Comparison of ENCODE assay signal across 16 cellular contexts in the genomic region with DNA sequence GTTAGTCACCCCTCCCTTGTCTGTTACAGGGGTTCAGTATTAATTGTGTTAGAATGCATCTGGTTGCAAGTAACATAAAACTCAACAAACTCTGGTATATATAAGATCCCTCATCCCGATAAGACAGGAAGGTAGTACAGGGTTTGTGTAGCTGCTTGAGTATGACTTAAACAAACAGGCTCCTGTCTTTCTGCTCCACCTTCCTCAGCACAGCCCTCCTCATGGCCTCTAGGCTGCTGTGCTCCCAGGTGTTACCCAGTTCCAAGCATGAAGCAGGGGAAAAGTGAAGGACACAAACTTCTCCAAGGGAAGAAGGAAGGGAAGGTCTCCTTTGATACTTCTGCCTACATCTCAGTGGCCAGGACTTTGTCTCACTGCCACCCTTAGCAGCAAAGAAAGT. TPM values are rescaled to one million over a fixed set of nuclear protein-coding genes. Genes with fewer than 3 reads are reported as not detected.
A peak's percentile ranks its signal among the peaks of the same experiment; 100 is the strongest.
DNase-seq lines count a peak whose midpoint lies in the region; ATAC-seq, FAIRE-seq and TF ChIP-seq lines count a peak whose summit lies in the region.
"Had no signal": no experiment of that assay in that cellular context is flagged by ENCODE, and none has a peak within 500 bp of the region (broad histone marks: within the 10 kb centered on the region; RNA-seq: fewer than 3 reads in every experiment).

No MANE protein-coding gene starts in this region.

- TF ChIP-seq EP300 in K562 (IDR thresholded peaks at IDR 0.05; ENCODE audit: low read length): no peak

- no peak overlapping the region; the same call in 1 of the 2 replicates for H3K4me2 ChIP-seq in K562 (ENCODE audit: insufficient read depth, low read length)

- in situ Hi-C loops in K562 (cut with MboI): no loop called here

- ATAC-seq in natural killer cell: no peak
- no peak for ATAC-seq in natural killer cell treated with Interleukin-12 subunit alpha and Interleukin-12 subunit beta and Interleukin-15 and Interleukin-18, amount 100 ng/mL, for 72 hours
- no peak for ATAC-seq in K562
- no peak for ATAC-seq in upper lobe of right lung
- ATAC-seq in stimulated activated naive B cell treated with anti-CD40 and anti-IgM and Interleukin-4, amounts not matched to agents 10 μg/mL and 1 μg/mL and 100 μg/mL, for 72 hours (replicated peaks): no peak
- ATAC-seq in HG03097 (IDR thresholded peaks at IDR 0.05; ENCODE audit: low FRiP score, unreplicated experiment): no peak
- ATAC-seq: esophagus mucosa had no signal

- H3K4me1 ChIP-seq in K562 (replicated peaks in 1 of 2; ENCODE audit: control insufficient read depth in 2 of 2, insufficient read depth in 2 of 2, low read length in 2 of 2): peaks cover 10 to 16% of the 10 kb centered on the region in 2 experiments; a peak in 4 of 5 replicates
- peaks cover 16% of the 10 kb centered on the region for H3K4me1 ChIP-seq in upper lobe of right lung

- H3K4me3 ChIP-seq in K562 (no peak overlapping the region), upper lobe of right lung (no peak overlapping the region)
- H3K4me3 ChIP-seq: lung had no signal

- H3K9me3 ChIP-seq in K562 (replicated peaks; ENCODE audit: control insufficient read depth, insufficient read depth, low read depth, low read length): no peaks in the 10 kb centered on the region
- no peaks in the 10 kb centered on the region for H3K9me3 ChIP-seq in upper lobe of right lung

- no peaks in the 10 kb centered on the region for H3K9me1 ChIP-seq in K562 (ENCODE audit: control insufficient read depth, insufficient read depth, low read length)

- H3K9me3 Mint-ChIP-seq in natural killer cell (no peaks in the 10 kb centered on the region), mesothelial cell of epicardium (no peaks in the 10 kb centered on the region)
- H3K9me3 Mint-ChIP-seq in natural killer cell treated with Interleukin-12 subunit alpha and Interleukin-12 subunit beta and Interleukin-15 and Interleukin-18, amount 100 ng/mL, for 72 hours: no peaks in the 10 kb centered on the region
- H3K9me3 Mint-ChIP-seq in stimulated activated naive B cell treated with anti-CD40 and anti-IgM and Interleukin-4, amounts not matched to agents 10 μg/mL and 1 μg/mL and 100 μg/mL, for 72 hours: peaks cover 2 to 4% of the 10 kb centered on the region in 2 donors

- DNase-seq in natural killer cell (no peak), K562 (ENCODE audit: extremely low read depth in 1 of 4, low spot score in 3 of 4) (no peak), mesothelial cell of epicardium (ENCODE audit: low spot score in 2 of 2, unreplicated experiment in 2 of 2) (peak in 1 of 2 experiments; percentile 5), upper lobe of right lung (no peak), NCI-H226 (no peak)
- no peak for DNase-seq in natural killer cell treated with Interleukin-12 subunit alpha and Interleukin-12 subunit beta and Interleukin-15 and Interleukin-18, amount 100 ng/mL, for 72 hours (ENCODE audit: low spot score)
- DNase-seq in stimulated activated naive B cell treated with anti-CD40 and anti-IgM and Interleukin-4, amounts not matched to agents 10 μg/mL and 1 μg/mL and 100 μg/mL, for 72 hours: no peak
- DNase-seq: activated CD4-positive, CD25-positive, alpha-beta regulatory T cell; hippocampal formation; KBM-7; NCI-H1436 treated with DMSO at 0.1 percent for 48 hours; NCI-H446 treated with DMSO at 0.1 percent for 48 hours; stimulated activated naive CD4-positive, alpha-beta T cell treated with Interleukin-2 at 50 U/mL for 16 hours had no signal

- FAIRE-seq in K562 (lab: Jason Lieb, UNC): no peak

- TF ChIP-seq CTCF in natural killer cell (IDR thresholded peaks at IDR 0.05): no peak
- no peak for TF ChIP-seq CTCF in K562 (IDR thresholded peaks at IDR 0.05 in 2 of 3, conservative IDR thresholded peaks at IDR 0.05 in 1 of 3; ENCODE audit: insufficient read depth in 2 of 3, low read depth in 1 of 3, low read length in 3 of 3)
- no peak for TF ChIP-seq CTCF in mesothelial cell of epicardium (IDR thresholded peaks at IDR 0.05; ENCODE audit: unreplicated experiment)
- TF ChIP-seq CTCF in upper lobe of right lung (IDR thresholded peaks at IDR 0.05): no peak

- H3K27me3 Mint-ChIP-seq in natural killer cell (ENCODE audit: low read depth in 2 of 2) (peaks cover 0 to 3% of the 10 kb centered on the region in 2 donors), mesothelial cell of epicardium (ENCODE audit: low read depth) (peaks cover 12% of the 10 kb centered on the region)
- H3K27me3 Mint-ChIP-seq in natural killer cell treated with Interleukin-12 subunit alpha and Interleukin-12 subunit beta and Interleukin-15 and Interleukin-18, amount 100 ng/mL, for 72 hours: no peaks in the 10 kb centered on the region
- H3K27me3 Mint-ChIP-seq in stimulated activated naive B cell treated with anti-CD40 and anti-IgM and Interleukin-4, amounts not matched to agents 10 μg/mL and 1 μg/mL and 100 μg/mL, for 72 hours: peaks cover 0 to 4% of the 10 kb centered on the region in 2 donors

- H3K27me3 ChIP-seq in K562 (ENCODE audit: control insufficient read depth in 2 of 2, insufficient read depth in 2 of 2, low read length in 2 of 2): no peaks in the 10 kb centered on the region
- H3K27me3 ChIP-seq in upper lobe of right lung: no peaks in the 10 kb centered on the region

- H3K4me3 Mint-ChIP-seq in natural killer cell: peak overlapping the region; percentile 95
- H3K4me3 Mint-ChIP-seq in natural killer cell treated with Interleukin-12 subunit alpha and Interleukin-12 subunit beta and Interleukin-15 and Interleukin-18, amount 100 ng/mL, for 72 hours: no peak overlapping the region
- H3K4me3 Mint-ChIP-seq in mesothelial cell of epicardium: no peak overlapping the region
- no peak overlapping the region for H3K4me3 Mint-ChIP-seq in stimulated activated naive B cell treated with anti-CD40 and anti-IgM and Interleukin-4, amounts not matched to agents 10 μg/mL and 1 μg/mL and 100 μg/mL, for 72 hours

- no TSS peak for BruUV-seq in K562 (replicated peaks; lab: Mats Ljungman, UMichigan)

- CTCF ChIA-PET in K562 (lab: Yijun Ruan, JAX; ENCODE audit: low intra/inter-chr PET ratio): no interaction called here

- no peak overlapping the region; a peak in 1 of 4 replicates for H3K9ac ChIP-seq in K562 (ENCODE audit: insufficient read depth in 1 of 2, low read depth in 2 of 2, low read length in 2 of 2)

- TF ChIP-seq POLR2A in K562 (conservative IDR thresholded peaks at IDR 0.05): no peak

- WGBS in K562 (ENCODE audit: insufficient coverage, low coverage, missing lambda C conversion rate): 38% methylated on average over 1 of the region's 1 CpG

- H3K27ac ChIP-seq in K562 (ENCODE audit: extremely low read depth, low read depth, low read length) (no peak overlapping the region), upper lobe of right lung (peak overlapping the region; percentile 88)

- peaks cover 34% of the 10 kb centered on the region for H3K79me2 ChIP-seq in K562 (ENCODE audit: control insufficient read depth, insufficient read depth, low read length)

- H3K4me1 Mint-ChIP-seq in natural killer cell (peaks cover 32 to 34% of the 10 kb centered on the region in 2 donors), mesothelial cell of epicardium (peaks cover 26% of the 10 kb centered on the region)
- peaks cover 31 to 32% of the 10 kb centered on the region in 2 donors for H3K4me1 Mint-ChIP-seq in natural killer cell treated with Interleukin-12 subunit alpha and Interleukin-12 subunit beta and Interleukin-15 and Interleukin-18, amount 100 ng/mL, for 72 hours (ENCODE audit: low read depth in 2 of 2)
- H3K4me1 Mint-ChIP-seq in stimulated activated naive B cell treated with anti-CD40 and anti-IgM and Interleukin-4, amounts not matched to agents 10 μg/mL and 1 μg/mL and 100 μg/mL, for 72 hours: peaks cover 17 to 35% of the 10 kb centered on the region in 2 donors

- peaks cover 5% of the 10 kb centered on the region; the same call in 1 of the 2 replicates for H4K20me1 ChIP-seq in K562 (replicated peaks; ENCODE audit: control insufficient read depth, insufficient read depth, low read length)

- peak overlapping the region; percentile 99 for H2AFZ ChIP-seq in K562 (ENCODE audit: low read depth, low read length)

- H3K36me3 Mint-ChIP-seq in natural killer cell (no peaks in the 10 kb centered on the region), mesothelial cell of epicardium (no peaks in the 10 kb centered on the region)
- no peaks in the 10 kb centered on the region for H3K36me3 Mint-ChIP-seq in natural killer cell treated with Interleukin-12 subunit alpha and Interleukin-12 subunit beta and Interleukin-15 and Interleukin-18, amount 100 ng/mL, for 72 hours
- peaks cover 0 to 5% of the 10 kb centered on the region in 2 donors for H3K36me3 Mint-ChIP-seq in stimulated activated naive B cell treated with anti-CD40 and anti-IgM and Interleukin-4, amounts not matched to agents 10 μg/mL and 1 μg/mL and 100 μg/mL, for 72 hours

- H3K36me3 ChIP-seq in K562 (ENCODE audit: control insufficient read depth, insufficient read depth, low read length) (0 out of 3 replicates have a peak, but pooled peaks cover 4% of the 10 kb centered on the region), upper lobe of right lung (no peaks in the 10 kb centered on the region)

- H3K27ac Mint-ChIP-seq in natural killer cell: peak overlapping the region; percentile 91 to 93
- H3K27ac Mint-ChIP-seq in natural killer cell treated with Interleukin-12 subunit alpha and Interleukin-12 subunit beta and Interleukin-15 and Interleukin-18, amount 100 ng/mL, for 72 hours: no peak overlapping the region
- H3K27ac Mint-ChIP-seq in mesothelial cell of epicardium: peak overlapping the region; percentile 95
- H3K27ac Mint-ChIP-seq in stimulated activated naive B cell treated with anti-CD40 and anti-IgM and Interleukin-4, amounts not matched to agents 10 μg/mL and 1 μg/mL and 100 μg/mL, for 72 hours: no peak overlapping the region

- intact Hi-C loops in natural killer cell (cut with micrococcal nuclease) (no loop called here), K562 (cut with micrococcal nuclease) (loop anchor here (5.0 kb wide), 1 partner anchor 34 kb away; the partner anchor contains the start of gene SNHG17), upper lobe of right lung (cut with DNase I) (no loop called here)

- POLR2A ChIA-PET in K562 (lab: Yijun Ruan, JAX): no interaction called here

- no peak for TF ChIP-seq RAD21 in K562 (CRISPR knock-in tag; conservative IDR thresholded peaks at IDR 0.05 in 1 of 2, IDR thresholded peaks at IDR 0.05 in 1 of 2)

RNA-seq across cellular contexts. Expression of gene RALGAPB, which starts 1.4 kb away (rescaled TPM):
- total RNA-seq in natural killer cell: 10 to 100 TPM; 45.1 to 73.1 (median 57.4) TPM
- total RNA-seq in natural killer cell treated with Interleukin-12 subunit alpha and Interleukin-12 subunit beta and Interleukin-15 and Interleukin-18, amount 100 ng/mL, for 72 hours: 10 to 100 TPM; 37.7 to 41.4 TPM
- 43.1 and 99.4 TPM in 2 replicates for total RNA-seq in K562 (2011; cell fraction: chromatin; rRNA removed; ENCODE audit: low replicate concordance)
- total RNA-seq in K562 (2011; cell fraction: nucleolus; rRNA removed): 19.2 and 27.8 TPM in 2 replicates
- total RNA-seq in K562 (2011; cell fraction: nucleoplasm; rRNA removed): 47.1 and 72.9 TPM in 2 replicates
- total RNA-seq in K562 (2014; rRNA removed): 11.6 and 14.7 TPM in 2 replicates
- total RNA-seq in K562 (2014; rRNA removed; fragmentation: Illumina TruSeq; extraction: Trizol): 18.5 and 21.2 TPM in 2 replicates
- total RNA-seq in K562 (2015; rRNA removed; fragmentation: Illumina TruSeq; extraction: Trizol): 17.7 and 18.6 TPM in 2 replicates
- 21.7 and 23.8 TPM in 2 replicates for total RNA-seq in K562 (2021)
- 12.5 and 13.6 TPM in 2 replicates for polyA plus RNA-seq in K562 (2011; rRNA removed)
- polyA plus RNA-seq in K562 (2011; cell fraction: cytosol; rRNA removed): 5.0 and 7.1 TPM in 2 replicates
- polyA plus RNA-seq in K562 (2011; cell fraction: nucleus; rRNA removed): 29.2 and 35.6 TPM in 2 replicates
- polyA plus RNA-seq in K562 (2012): 14.6 and 16.4 TPM in 2 replicates
- polyA plus RNA-seq in K562 (2014; fragmentation: Illumina TruSeq; extraction: Trizol): 21.1 and 25.6 TPM in 2 replicates
- polyA plus RNA-seq in K562 (2014; fragmentation: Nextera tagmentation; extraction: Ambion mirVana): 1 to 10 TPM; 4.3 to 6.0 TPM
- 11.3 and 11.7 TPM in 2 replicates for polyA plus RNA-seq in K562 (2014; rRNA removed)
- polyA minus RNA-seq in K562 (2011; rRNA and poly(A)+ RNA removed): 33.0 and 33.6 TPM in 2 replicates
- 14.9 and 19.5 TPM in 2 replicates for polyA minus RNA-seq in K562 (2011; cell fraction: cytosol; rRNA and poly(A)+ RNA removed)
- polyA minus RNA-seq in K562 (2011; cell fraction: nucleus; rRNA and poly(A)+ RNA removed): 28.1 and 41.1 TPM in 2 replicates
- total RNA-seq in mesothelial cell of epicardium: 42.2 to 45.4 TPM (median 43.5 TPM) in 3 replicates
- total RNA-seq in upper lobe of right lung: 35.4 TPM

RNA-seq across cellular contexts. Expression of gene SNHG17, which starts 36.1 kb away (rescaled TPM):
- 10 to 100 TPM; 53.5 to 64.0 (median 53.8) TPM for total RNA-seq in natural killer cell
- total RNA-seq in natural killer cell treated with Interleukin-12 subunit alpha and Interleukin-12 subunit beta and Interleukin-15 and Interleukin-18, amount 100 ng/mL, for 72 hours: 100 to 1,000 TPM in 1 of 2 donors, 10 to 100 TPM in 1; 71.4 to 182 TPM
- 199 and 404 TPM in 2 replicates for total RNA-seq in K562 (2011; cell fraction: chromatin; rRNA removed; ENCODE audit: low replicate concordance)
- 262 and 289 TPM in 2 replicates for total RNA-seq in K562 (2011; cell fraction: nucleolus; rRNA removed)
- total RNA-seq in K562 (2011; cell fraction: nucleoplasm; rRNA removed): 279 and 385 TPM in 2 replicates
- 57.7 and 72.7 TPM in 2 replicates for total RNA-seq in K562 (2014; rRNA removed)
- 66.3 and 73.6 TPM in 2 replicates for total RNA-seq in K562 (2014; rRNA removed; fragmentation: Illumina TruSeq; extraction: Trizol)
- total RNA-seq in K562 (2015; rRNA removed; fragmentation: Illumina TruSeq; extraction: Trizol): 69.9 and 74.3 TPM in 2 replicates
- 106 and 112 TPM in 2 replicates for total RNA-seq in K562 (2021)
- 38.8 and 50.3 TPM in 2 replicates for polyA plus RNA-seq in K562 (2011; rRNA removed)
- 46.3 and 48.3 TPM in 2 replicates for polyA plus RNA-seq in K562 (2011; cell fraction: cytosol; rRNA removed)
- polyA plus RNA-seq in K562 (2011; cell fraction: nucleus; rRNA removed): 168 and 245 TPM in 2 replicates
- 55.7 and 78.9 TPM in 2 replicates for polyA plus RNA-seq in K562 (2012)
- 32.6 and 39.0 TPM in 2 replicates for polyA plus RNA-seq in K562 (2014; fragmentation: Illumina TruSeq; extraction: Trizol)
- 10 to 100 TPM; 29.8 to 35.9 TPM for polyA plus RNA-seq in K562 (2014; fragmentation: Nextera tagmentation; extraction: Ambion mirVana)
- polyA plus RNA-seq in K562 (2014; rRNA removed): 72.2 and 73.2 TPM in 2 replicates
- 318 and 400 TPM in 2 replicates for polyA minus RNA-seq in K562 (2011; rRNA and poly(A)+ RNA removed)
- polyA minus RNA-seq in K562 (2011; cell fraction: cytosol; rRNA and poly(A)+ RNA removed): 171 and 228 TPM in 2 replicates
- polyA minus RNA-seq in K562 (2011; cell fraction: nucleus; rRNA and poly(A)+ RNA removed): 155 and 182 TPM in 2 replicates
- total RNA-seq in mesothelial cell of epicardium: 49.4 to 54.0 TPM (median 51.1 TPM) in 3 replicates
- total RNA-seq in upper lobe of right lung: 23.8 TPM

Comparison
In these comparisons a context has a peak if more than half of its experiments do, and no peak if none do; other contexts are left out.
1. H3K27ac Mint-ChIP-seq: peak in natural killer cell (2 of 2) and mesothelial cell of epicardium (single experiment); none in natural killer cell treated with Interleukin-12 subunit alpha and Interleukin-12 subunit beta and Interleukin-15 and Interleukin-18, amount 100 ng/mL, for 72 hours (0 of 2) and stimulated activated naive B cell treated with anti-CD40 and anti-IgM and Interleukin-4, amounts not matched to agents 10 μg/mL and 1 μg/mL and 100 μg/mL, for 72 hours (single experiment).